Comparison of ENCODE assay signal across 18 cellular contexts in genomic region chrX:122582280-122582679, GRCh38.
"Had no signal": no experiment of that assay in that cellular context is flagged by ENCODE, and none has a peak within 500 bp of the region (broad histone marks: within the 10 kb centered on the region; RNA-seq: fewer than 3 reads in every experiment).

No MANE protein-coding gene starts in this region.

- H3K27me3 ChIP-seq: ascending aorta, suprapubic skin had no signal

- H3K27ac ChIP-seq: ascending aorta, dorsolateral prefrontal cortex, suprapubic skin had no signal

- H3K27me3 Mint-ChIP-seq: activated naive CD4-positive, alpha-beta T cell treated with anti-CD3 and anti-CD28 coated beads, Interleukin-2, amount 10 ng/mL, durations not matched to agents 7 days and 5 days; activated T-helper 17 cell treated with anti-CD3 and anti-CD28 coated beads, Interleukin-2, amount 50 U/mL, for 72 hours had no signal

- DNase-seq: activated CD4-positive, CD25-positive, alpha-beta regulatory T cell treated with anti-CD3 and anti-CD28 coated beads, Interleukin-2, amount 50 U/mL, for 72 hours; activated naive CD4-positive, alpha-beta T cell treated with anti-CD3 and anti-CD28 coated beads, Interleukin-2, amount 10 ng/mL, durations not matched to agents 7 days and 5 days; activated T-cell treated with anti-CD3 and anti-CD28 coated beads for 4 hours; dorsolateral prefrontal cortex; endodermal cell; glutamatergic neuron; hypothalamus; mesendoderm; natural killer cell; posterior cingulate gyrus; stimulated activated CD4-positive, alpha-beta T cell treated with anti-CD3 and anti-CD28 coated beads, Interleukin-15, amount 100 ng/mL, for 24 hours; stimulated activated naive CD8-positive, alpha-beta T cell treated with anti-CD3 and anti-CD28 coated beads, Interleukin-15, Interleukin-2, amounts not matched to agents 100 U/mL and 50 U/mL, for 24 hours; T-cell; T-helper 9 cell; trophoblast cell had no signal

- H3K4me3 Mint-ChIP-seq: activated naive CD4-positive, alpha-beta T cell treated with anti-CD3 and anti-CD28 coated beads, Interleukin-2, amount 10 ng/mL, durations not matched to agents 7 days and 5 days; activated T-helper 17 cell treated with anti-CD3 and anti-CD28 coated beads, Interleukin-2, amount 50 U/mL, for 72 hours; endodermal cell; natural killer cell; T-cell had no signal

- H3K27ac Mint-ChIP-seq: activated naive CD4-positive, alpha-beta T cell treated with anti-CD3 and anti-CD28 coated beads, Interleukin-2, amount 10 ng/mL, durations not matched to agents 7 days and 5 days; activated T-helper 17 cell treated with anti-CD3 and anti-CD28 coated beads, Interleukin-2, amount 50 U/mL, for 72 hours; endodermal cell; natural killer cell; T-cell had no signal

- H3K4me3 ChIP-seq: ascending aorta, dorsolateral prefrontal cortex, suprapubic skin had no signal

- H3K36me3 Mint-ChIP-seq: activated naive CD4-positive, alpha-beta T cell treated with anti-CD3 and anti-CD28 coated beads, Interleukin-2, amount 10 ng/mL, durations not matched to agents 7 days and 5 days; natural killer cell; T-cell had no signal

- H3K4me1 ChIP-seq: ascending aorta, suprapubic skin had no signal

- H3K4me1 Mint-ChIP-seq: activated naive CD4-positive, alpha-beta T cell treated with anti-CD3 and anti-CD28 coated beads, Interleukin-2, amount 10 ng/mL, durations not matched to agents 7 days and 5 days; activated T-helper 17 cell treated with anti-CD3 and anti-CD28 coated beads, Interleukin-2, amount 50 U/mL, for 72 hours; endodermal cell; natural killer cell; T-cell had no signal

- ATAC-seq: activated T-helper 17 cell treated with anti-CD3 and anti-CD28 coated beads, Interleukin-2, amount 50 U/mL, for 72 hours; natural killer cell; stimulated activated naive CD8-positive, alpha-beta T cell treated with anti-CD3 and anti-CD28 coated beads, Interleukin-15, Interleukin-2, amounts not matched to agents 100 U/mL and 50 U/mL, for 24 hours; T-cell had no signal

- H3K36me3 ChIP-seq: ascending aorta, suprapubic skin had no signal

- H3K9me3 ChIP-seq: ascending aorta, suprapubic skin had no signal
